Comparison of ENCODE assay signal across 8 cellular contexts in the genomic region with DNA sequence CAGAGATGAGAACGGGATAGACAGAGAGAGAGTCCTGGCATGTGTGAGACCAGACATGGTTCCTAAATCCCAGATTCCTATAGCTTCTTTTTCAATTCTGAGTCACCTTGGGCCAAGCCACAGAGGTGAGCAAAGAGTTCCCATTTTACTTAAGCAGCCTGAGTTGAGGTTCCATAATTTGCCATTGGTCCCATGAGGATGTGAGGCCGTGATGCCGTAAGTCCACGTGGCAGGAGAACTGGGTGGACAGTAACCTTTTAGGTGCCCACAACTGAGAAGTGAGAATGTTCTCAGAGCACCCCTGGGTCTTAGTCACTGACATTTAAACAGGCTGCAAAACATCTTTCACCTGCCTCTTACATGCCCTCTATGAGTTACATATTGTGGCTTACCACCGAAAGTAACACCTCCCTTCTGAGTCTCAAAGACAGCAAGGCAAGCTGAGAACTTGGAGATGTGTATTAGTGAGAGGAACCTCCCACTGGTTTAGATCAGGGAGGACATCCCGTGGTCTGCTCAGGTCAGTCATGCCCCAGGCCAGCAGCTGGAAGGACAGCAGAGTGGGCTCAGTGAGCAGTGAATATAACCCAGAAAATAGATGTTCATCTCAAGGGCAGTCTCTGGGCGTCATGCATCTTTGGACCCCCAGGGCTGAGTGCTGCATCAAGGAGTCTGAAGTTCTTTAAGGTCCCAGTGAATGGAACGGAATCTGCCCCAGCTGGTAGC.
DNase-seq lines count a peak whose midpoint lies in the region; ATAC-seq and TF ChIP-seq lines count a peak whose summit lies in the region.

No MANE protein-coding gene starts in this region.

- no peak for TF ChIP-seq CTCF in BE2C (IDR thresholded peaks at IDR 0.05; ENCODE audit: low read depth, low read length)

- no peaks in the 10 kb centered on the region for H3K9me3 ChIP-seq in BE2C

- no peak overlapping the region for H3K4me3 ChIP-seq in BE2C (ENCODE audit: low read depth, low read length)

- peak; percentile 47 for DNase-seq in GM19240 (ENCODE audit: insufficient read length, low spot score)
- peak; percentile 6 for DNase-seq in activated T-cell treated with anti-CD3 and anti-CD28 coated beads for 1 hour (ENCODE audit: low read depth)
- DNase-seq in stimulated activated CD4-positive, alpha-beta T cell treated with anti-CD3 and anti-CD28 coated beads, Interleukin-4, amount 100 ng/mL, for 1 hour = peak; percentile 37
- no peak for DNase-seq in NCI-H1694 (lab: John Stamatoyannopoulos, UW)
- no peak for DNase-seq in SK-N-DZ (ENCODE audit: low spot score)
- DNase-seq in BE2C = no peak
- DNase-seq in NCI-H2029 treated with DMSO at 0.1 percent for 48 hours (lab: John Stamatoyannopoulos, UW) = no peak

- no peaks in the 10 kb centered on the region for H3K36me3 ChIP-seq in BE2C

- H3K27me3 ChIP-seq in BE2C = no peaks in the 10 kb centered on the region

- H3K4me1 ChIP-seq in BE2C = peaks cover 4% of the 10 kb centered on the region; the same call in 1 of the 2 replicates

- peak; percentile 91 for ATAC-seq in HG03139 (IDR thresholded peaks at IDR 0.05; ENCODE audit: unreplicated experiment)

Comparison
In these comparisons a context has a peak if more than half of its experiments do, and no peak if none do; other contexts are left out.
1. DNase-seq: peak in GM19240 (single experiment), activated T-cell treated with anti-CD3 and anti-CD28 coated beads for 1 hour (single experiment) and stimulated activated CD4-positive, alpha-beta T cell treated with anti-CD3 and anti-CD28 coated beads, Interleukin-4, amount 100 ng/mL, for 1 hour (single experiment); none in NCI-H1694 (single experiment), SK-N-DZ (single experiment), BE2C (single experiment) and NCI-H2029 treated with DMSO at 0.1 percent for 48 hours (single experiment).